9 cellular contexts compared by ENCODE assay signal in genomic region chr12:2752676-2753371, GRCh38. TPM values are rescaled to one million over a fixed set of nuclear protein-coding genes. Genes with fewer than 3 reads are reported as not detected.
A peak's percentile ranks its signal among the peaks of the same experiment; 100 is the strongest.
DNase-seq lines count a peak whose midpoint lies in the region; FAIRE-seq and TF ChIP-seq lines count a peak whose summit lies in the region.
"Had no signal": no experiment of that assay in that cellular context is flagged by ENCODE, and none has a peak within 500 bp of the region (broad histone marks: within the 10 kb centered on the region; RNA-seq: fewer than 3 reads in every experiment).

No MANE protein-coding gene starts in this region.

- H3K27ac ChIP-seq in SJCRH30: no peak overlapping the region
- H3K27ac ChIP-seq in osteoblast (ENCODE audit: low read depth, low read length): no peak overlapping the region
- H3K27ac ChIP-seq in testis: no peak overlapping the region

- intact Hi-C loops in testis (cut with DNase I; ENCODE audit: low total_unique reads): no loop called here

- H3K4me3 ChIP-seq in SJCRH30: no peak overlapping the region
- no peak overlapping the region for H3K4me3 ChIP-seq in osteoblast (ENCODE audit: insufficient read depth, low read length)
- H3K4me3 ChIP-seq in testis: no peak overlapping the region

- TF ChIP-seq CTCF in osteoblast (IDR thresholded peaks at IDR 0.05; ENCODE audit: extremely low read depth, low read depth, low read length): no peak
- no peak for TF ChIP-seq CTCF in testis (IDR thresholded peaks at IDR 0.05)

- no peaks in the 10 kb centered on the region for H3K36me3 ChIP-seq in SJCRH30
- no peaks in the 10 kb centered on the region for H3K36me3 ChIP-seq in osteoblast (ENCODE audit: insufficient read depth, low read length)
- no peaks in the 10 kb centered on the region for H3K36me3 ChIP-seq in testis (ENCODE audit: low read depth, missing control alignments)

- no peaks in the 10 kb centered on the region for H4K20me1 ChIP-seq in osteoblast (ENCODE audit: insufficient read depth, low read length)

- no peaks in the 10 kb centered on the region for H3K4me1 ChIP-seq in SJCRH30
- H3K4me1 ChIP-seq in osteoblast (ENCODE audit: insufficient read depth, low read length): no peaks in the 10 kb centered on the region
- H3K4me1 ChIP-seq in testis: no peaks in the 10 kb centered on the region

- 0 to 6% methylated on average over 1 to 55 of the region's 58 CpGs for WGBS in testis, 2 donors

- TF ChIP-seq POLR2A in testis (IDR thresholded peaks at IDR 0.05): no peak

- H3K27me3 ChIP-seq in SJCRH30: no peaks in the 10 kb centered on the region
- H3K27me3 ChIP-seq in osteoblast (ENCODE audit: insufficient read depth, low read length): peaks cover 20% of the 10 kb centered on the region
- H3K27me3 ChIP-seq in testis: no peaks in the 10 kb centered on the region

- no peak overlapping the region for H3K4me2 ChIP-seq in osteoblast (ENCODE audit: insufficient read depth, low read length)

- peak; percentile 17 for DNase-seq in NCI-H1092 treated with DMSO at 0.1 percent for 48 hours (lab: John Stamatoyannopoulos, UW)
- DNase-seq in NCI-H1092 (lab: John Stamatoyannopoulos, UW): no peak
- DNase-seq in SJCRH30: peak; percentile 69 to 78
- peak; percentile 50 for DNase-seq in activated gamma-delta T cell (lab: John Stamatoyannopoulos, UW)
- peak; percentile 65 to 71 for DNase-seq in frontal cortex (ENCODE audit: low spot score in 2 of 2)
- peak; percentile 94 for DNase-seq in osteoblast (ENCODE audit: insufficient read length, low spot score, missing footprints)
- DNase-seq in testis: peak; percentile 81
- DNase-seq in SKM-1 (lab: John Stamatoyannopoulos, UW; ENCODE audit: unreplicated experiment): no peak

- no peak for FAIRE-seq in frontal cortex (lab: Jason Lieb, UNC)
- FAIRE-seq: A204.1 had no signal

- H3K9me3 ChIP-seq in SJCRH30 (replicated peaks) (peaks cover 3% of the 10 kb centered on the region; the same call in 1 of the 2 replicates), osteoblast (ENCODE audit: low read depth, low read length) (no peaks in the 10 kb centered on the region), testis (no peaks in the 10 kb centered on the region)

- H3K79me2 ChIP-seq in osteoblast (ENCODE audit: insufficient read depth, low read length): no peaks in the 10 kb centered on the region

- no peak overlapping the region for H2AFZ ChIP-seq in osteoblast (ENCODE audit: low read length)

RNA-seq across cellular contexts. Expression of gene FKBP4, which starts 41.9 kb away (rescaled TPM):
- total RNA-seq in SJCRH30 (2014; rRNA removed; shearing (Covaris generic)): 112 and 116 TPM in 2 replicates
- total RNA-seq in frontal cortex: 44.8 TPM
- total RNA-seq in osteoblast: 14.4 and 17.4 TPM in 2 replicates
- total RNA-seq in testis: 10 to 100 TPM; 64.2 to 74.9 TPM
- 154 TPM for polyA plus RNA-seq in testis (ENCODE audit: insufficient read depth, low read depth, low replicate concordance)

RNA-seq across cellular contexts. Expression of gene ITFG2, which starts 59.6 kb away (rescaled TPM):
- total RNA-seq in SJCRH30 (2014; rRNA removed; shearing (Covaris generic)): 25.8 and 28.6 TPM in 2 replicates
- total RNA-seq in frontal cortex: 14.3 TPM
- total RNA-seq in osteoblast: 20.6 TPM in 2 replicates
- 10 to 100 TPM; 54.1 to 69.4 TPM for total RNA-seq in testis
- polyA plus RNA-seq in testis (ENCODE audit: insufficient read depth, low read depth, low replicate concordance): 32.6 TPM

Comparison
In these comparisons a context has a peak if more than half of its experiments do, and no peak if none do; other contexts are left out.
1. DNase-seq: peak in NCI-H1092 treated with DMSO at 0.1 percent for 48 hours (single experiment), SJCRH30 (2 of 2), activated gamma-delta T cell (single experiment), frontal cortex (2 of 2), osteoblast (single experiment) and testis (single experiment); none in NCI-H1092 (single experiment) and SKM-1 (single experiment).